1 cellular context compared by ENCODE assay signal in the genomic region with DNA sequence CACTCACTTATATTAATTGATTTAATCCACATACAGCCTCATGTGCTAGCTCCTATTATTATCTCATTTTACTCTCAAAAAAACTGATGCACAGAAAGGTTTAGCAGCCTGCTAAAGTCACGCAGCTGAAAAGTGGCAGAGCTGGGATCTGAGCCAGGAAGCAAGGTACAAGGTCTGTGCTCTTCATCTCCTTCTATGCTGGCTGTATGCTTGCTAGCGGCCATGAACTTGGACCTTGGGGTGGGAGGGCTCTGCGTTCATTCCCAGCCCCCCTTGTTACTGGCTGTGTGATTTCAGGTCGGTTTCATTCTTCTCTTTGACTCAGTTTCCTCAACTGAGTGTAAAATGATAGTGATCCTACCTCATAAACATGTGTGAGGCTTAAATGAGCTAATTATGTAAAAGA.
TF ChIP-seq lines count a peak whose summit lies in the region.

No MANE protein-coding gene starts in this region.

TF ChIP-seq in HepG2, 621 proteins besides CTCF, POLR2A, EP300 and RAD21 (continued from another document and continues in another):
- TF ChIP-seq ZBED4 (CRISPR knock-in tag; IDR thresholded peaks at IDR 0.05; ENCODE audit: borderline replicate concordance) (0 out of 2 replicates have a peak, but pooled peaks have one; percentile 8), ZNF124 (CRISPR knock-in tag; IDR thresholded peaks at IDR 0.05) (no peak), ZNF546 (CRISPR knock-in tag; conservative IDR thresholded peaks at IDR 0.05) (no peak), HHEX (CRISPR knock-in tag; IDR thresholded peaks at IDR 0.05) (no peak), ELF3 (CRISPR knock-in tag; IDR thresholded peaks at IDR 0.05) (no peak; the same call in 1 of the 2 replicates), CC2D1A (CRISPR knock-in tag; IDR thresholded peaks at IDR 0.05) (no peak), GLI4 (CRISPR knock-in tag; IDR thresholded peaks at IDR 0.05; ENCODE audit: borderline replicate concordance) (no peak), ZNF530 (CRISPR knock-in tag; IDR thresholded peaks at IDR 0.05; ENCODE audit: low read depth) (no peak), NCOA2 (CRISPR knock-in tag; IDR thresholded peaks at IDR 0.05) (peak; percentile 57), PHB2 (IDR thresholded peaks at IDR 0.05; ENCODE audit: partially characterized antibody) (no peak), SALL2 (CRISPR knock-in tag; IDR thresholded peaks at IDR 0.05) (peak; percentile 34; the same call in 1 of the 2 replicates), PITX1 (CRISPR knock-in tag; IDR thresholded peaks at IDR 0.05) (no peak), MXI1 (IDR thresholded peaks at IDR 0.05; ENCODE audit: borderline replicate concordance, low read depth, low read length) (no peak), ZNF446 (CRISPR knock-in tag; IDR thresholded peaks at IDR 0.05) (no peak), ZNF501 (CRISPR knock-in tag; IDR thresholded peaks at IDR 0.05) (peak; percentile 41; the same call in 1 of the 2 replicates), ERF (CRISPR knock-in tag; IDR thresholded peaks at IDR 0.05) (no peak), ZNF749 (CRISPR knock-in tag; IDR thresholded peaks at IDR 0.05; ENCODE audit: borderline replicate concordance) (no peak), SKI (IDR thresholded peaks at IDR 0.05; ENCODE audit: partially characterized antibody) (peak; percentile 60), MXD4 (CRISPR knock-in tag; IDR thresholded peaks at IDR 0.05) (no peak), NPAS2 (CRISPR knock-in tag; IDR thresholded peaks at IDR 0.05; ENCODE audit: borderline replicate concordance) (no peak), FOXA3 (CRISPR knock-in tag; IDR thresholded peaks at IDR 0.05) (0 out of 2 replicates have a peak, but pooled peaks have one; percentile 19), RFX1 (IDR thresholded peaks at IDR 0.05) (no peak), CREBL2 (CRISPR knock-in tag; IDR thresholded peaks at IDR 0.05; ENCODE audit: borderline replicate concordance) (no peak), GRHL1 (CRISPR knock-in tag; conservative IDR thresholded peaks at IDR 0.05) (no peak), ZNF432 (CRISPR knock-in tag; IDR thresholded peaks at IDR 0.05; ENCODE audit: borderline replicate concordance) (no peak), IRX3 (CRISPR knock-in tag; IDR thresholded peaks at IDR 0.05; ENCODE audit: borderline replicate concordance, low read depth) (no peak), SETDB1 (CRISPR knock-in tag; IDR thresholded peaks at IDR 0.05; ENCODE audit: borderline replicate concordance) (no peak), ZNF34 (CRISPR knock-in tag; IDR thresholded peaks at IDR 0.05; ENCODE audit: borderline replicate concordance) (no peak), ZSCAN30 (CRISPR knock-in tag; IDR thresholded peaks at IDR 0.05) (no peak), ZNF775 (CRISPR knock-in tag; IDR thresholded peaks at IDR 0.05; ENCODE audit: borderline replicate concordance) (no peak), ZBTB8A (CRISPR knock-in tag; IDR thresholded peaks at IDR 0.05; ENCODE audit: borderline replicate concordance, low read depth) (no peak), SAFB2 (CRISPR knock-in tag; IDR thresholded peaks at IDR 0.05; ENCODE audit: borderline replicate concordance, low read depth) (no peak), KMT2A (CRISPR knock-in tag; IDR thresholded peaks at IDR 0.05) (no peak), ZGPAT (CRISPR knock-in tag; IDR thresholded peaks at IDR 0.05) (no peak), TIGD3 (CRISPR knock-in tag; IDR thresholded peaks at IDR 0.05; ENCODE audit: borderline replicate concordance) (no peak), STAT5B (CRISPR knock-in tag; IDR thresholded peaks at IDR 0.05) (no peak), SOX13 (IDR thresholded peaks at IDR 0.05) (no peak), SOX13 (CRISPR knock-in tag; conservative IDR thresholded peaks at IDR 0.05 in 1 of 2, IDR thresholded peaks at IDR 0.05 in 1 of 2) (peak in 1 of 2 experiments; percentile 57; a peak in 2 of 4 replicates), NR2F1 (CRISPR knock-in tag; IDR thresholded peaks at IDR 0.05) (peak; percentile 19 to 40; a peak in 2 of 4 replicates), REXO4 (CRISPR knock-in tag; IDR thresholded peaks at IDR 0.05; ENCODE audit: borderline replicate concordance) (no peak), ZNF83 (CRISPR knock-in tag; IDR thresholded peaks at IDR 0.05; ENCODE audit: borderline replicate concordance) (no peak), RFX5 (IDR thresholded peaks at IDR 0.05; ENCODE audit: low read depth, low read length) (no peak), NFRKB (IDR thresholded peaks at IDR 0.05) (no peak), ZNF672 (CRISPR knock-in tag; IDR thresholded peaks at IDR 0.05) (no peak), GFI1 (CRISPR knock-in tag; IDR thresholded peaks at IDR 0.05; ENCODE audit: borderline replicate concordance) (no peak), ZNF362 (CRISPR knock-in tag; IDR thresholded peaks at IDR 0.05; ENCODE audit: borderline replicate concordance) (no peak; the same call in 1 of the 2 replicates), TMF1 (CRISPR knock-in tag; IDR thresholded peaks at IDR 0.05; ENCODE audit: low read depth) (no peak), ETS1 (CRISPR knock-in tag; IDR thresholded peaks at IDR 0.05) (no peak), ZNF556 (CRISPR knock-in tag; IDR thresholded peaks at IDR 0.05; ENCODE audit: borderline replicate concordance) (no peak)
- TF ChIP-seq, protein P1, sequence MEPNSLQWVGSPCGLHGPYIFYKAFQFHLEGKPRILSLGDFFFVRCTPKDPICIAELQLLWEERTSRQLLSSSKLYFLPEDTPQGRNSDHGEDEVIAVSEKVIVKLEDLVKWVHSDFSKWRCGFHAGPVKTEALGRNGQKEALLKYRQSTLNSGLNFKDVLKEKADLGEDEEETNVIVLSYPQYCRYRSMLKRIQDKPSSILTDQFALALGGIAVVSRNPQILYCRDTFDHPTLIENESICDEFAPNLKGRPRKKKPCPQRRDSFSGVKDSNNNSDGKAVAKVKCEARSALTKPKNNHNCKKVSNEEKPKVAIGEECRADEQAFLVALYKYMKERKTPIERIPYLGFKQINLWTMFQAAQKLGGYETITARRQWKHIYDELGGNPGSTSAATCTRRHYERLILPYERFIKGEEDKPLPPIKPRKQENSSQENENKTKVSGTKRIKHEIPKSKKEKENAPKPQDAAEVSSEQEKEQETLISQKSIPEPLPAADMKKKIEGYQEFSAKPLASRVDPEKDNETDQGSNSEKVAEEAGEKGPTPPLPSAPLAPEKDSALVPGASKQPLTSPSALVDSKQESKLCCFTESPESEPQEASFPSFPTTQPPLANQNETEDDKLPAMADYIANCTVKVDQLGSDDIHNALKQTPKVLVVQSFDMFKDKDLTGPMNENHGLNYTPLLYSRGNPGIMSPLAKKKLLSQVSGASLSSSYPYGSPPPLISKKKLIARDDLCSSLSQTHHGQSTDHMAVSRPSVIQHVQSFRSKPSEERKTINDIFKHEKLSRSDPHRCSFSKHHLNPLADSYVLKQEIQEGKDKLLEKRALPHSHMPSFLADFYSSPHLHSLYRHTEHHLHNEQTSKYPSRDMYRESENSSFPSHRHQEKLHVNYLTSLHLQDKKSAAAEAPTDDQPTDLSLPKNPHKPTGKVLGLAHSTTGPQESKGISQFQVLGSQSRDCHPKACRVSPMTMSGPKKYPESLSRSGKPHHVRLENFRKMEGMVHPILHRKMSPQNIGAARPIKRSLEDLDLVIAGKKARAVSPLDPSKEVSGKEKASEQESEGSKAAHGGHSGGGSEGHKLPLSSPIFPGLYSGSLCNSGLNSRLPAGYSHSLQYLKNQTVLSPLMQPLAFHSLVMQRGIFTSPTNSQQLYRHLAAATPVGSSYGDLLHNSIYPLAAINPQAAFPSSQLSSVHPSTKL (CRISPR knock-in tag; IDR thresholded peaks at IDR 0.05) = peak; percentile 70
- TF ChIP-seq, protein P2, sequence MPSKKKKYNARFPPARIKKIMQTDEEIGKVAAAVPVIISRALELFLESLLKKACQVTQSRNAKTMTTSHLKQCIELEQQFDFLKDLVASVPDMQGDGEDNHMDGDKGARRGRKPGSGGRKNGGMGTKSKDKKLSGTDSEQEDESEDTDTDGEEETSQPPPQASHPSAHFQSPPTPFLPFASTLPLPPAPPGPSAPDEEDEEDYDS (CRISPR knock-in tag; IDR thresholded peaks at IDR 0.05) = no peak
